ENCODE assay signal across 8 cellular contexts in the genomic region with DNA sequence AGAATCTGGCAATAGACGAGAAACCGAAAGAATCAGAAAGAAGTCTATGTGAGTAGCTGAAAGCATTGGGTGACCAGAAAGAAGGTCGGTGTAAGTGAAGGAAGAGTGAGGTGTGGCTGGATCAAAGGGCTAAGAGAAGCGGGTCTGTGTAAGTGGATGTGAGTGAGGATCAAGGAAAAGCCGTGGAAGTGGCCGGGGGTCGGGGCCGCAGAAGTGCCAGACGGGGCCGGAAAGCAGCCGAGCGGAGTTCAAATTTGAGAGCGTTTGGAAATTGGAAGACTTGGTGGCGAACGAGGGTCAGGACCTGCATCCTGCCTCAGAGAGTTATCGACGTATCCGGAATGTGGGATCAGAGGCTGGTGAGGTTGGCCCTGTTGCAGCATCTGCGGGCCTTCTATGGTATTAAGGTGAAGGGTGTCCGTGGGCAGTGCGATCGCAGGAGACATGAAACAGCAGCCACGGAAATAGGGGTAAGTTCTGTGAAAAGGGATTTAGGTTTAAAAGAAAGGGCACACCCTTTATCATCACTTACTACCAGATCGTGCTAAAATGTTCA. TPM values are rescaled to one million over a fixed set of nuclear protein-coding genes. Genes with fewer than 3 reads are reported as not detected.
DNase-seq lines count a peak whose midpoint lies in the region; ATAC-seq and TF ChIP-seq lines count a peak whose summit lies in the region.
"Not testable (repeated sequence)": the region's sequence is repeated elsewhere in the genome, so short reads cannot be mapped to it uniquely, and the experiment has no call there.

No MANE protein-coding gene starts in this region.

- not testable (repeated sequence) for H3K9me2 ChIP-seq in OCI-LY1 (ENCODE audit: low read depth, low read length)

- intact Hi-C loops in CD14-positive monocyte (cut with micrococcal nuclease); spleen (cut with DNase I; ENCODE audit: low total_unique reads): not testable (repeated sequence)
- intact Hi-C loops in activated naive CD4-positive, alpha-beta T cell treated with anti-CD3 and anti-CD28 coated beads for 36 hours (cut with micrococcal nuclease), result loop anchor here (10.0 kb wide), 1 partner anchor 1489 kb away; the partner anchor contains the start of genes EMC7 and PGBD4

- not testable (repeated sequence) for TF ChIP-seq CTCF in CD14-positive monocyte (IDR thresholded peaks at IDR 0.05); OCI-LY1 (IDR thresholded peaks at IDR 0.05; ENCODE audit: low read length); spleen (IDR thresholded peaks at IDR 0.05 in 8 of 11, conservative IDR thresholded peaks at IDR 0.05 in 3 of 11)

- H3K4me2 ChIP-seq in OCI-LY1 (ENCODE audit: low read length), result peak overlapping the region; percentile 80
- H3K4me2 ChIP-seq in mesendoderm (ENCODE audit: low read length), result not testable (repeated sequence)

- H3K9ac ChIP-seq in OCI-LY1 (ENCODE audit: low read length), result peak overlapping the region; percentile 99
- H3K9ac ChIP-seq in mesendoderm (ENCODE audit: low read length), result peak overlapping the region; percentile 74

- H3K79me1 ChIP-seq in mesendoderm (ENCODE audit: low read length), result not testable (repeated sequence)

- H3K56ac ChIP-seq in mesendoderm (ENCODE audit: low read length), result peak overlapping the region; percentile 90

- H3K27ac ChIP-seq in OCI-LY1 (ENCODE audit: low read depth, low read length, poor library complexity, severe bottlenecking), result peak overlapping the region; percentile 76
- H3K27ac ChIP-seq in mesendoderm (ENCODE audit: low read depth, low read length), result not testable (repeated sequence)
- peak overlapping the region in 5 of 8 donors; percentile 20 to 91 (median 87) for H3K27ac ChIP-seq in spleen

- ATAC-seq in GM19351 (IDR thresholded peaks at IDR 0.05; ENCODE audit: unreplicated experiment) (peak; percentile 5), HG03025 (IDR thresholded peaks at IDR 0.05; ENCODE audit: low FRiP score, unreplicated experiment) (peak; percentile 7), esophagus mucosa (peak; percentile 26)

- H2AK5ac ChIP-seq in mesendoderm (ENCODE audit: low read length), result not testable (repeated sequence)

- DNase-seq in CD14-positive monocyte (ENCODE audit: low spot score); spleen: not testable (repeated sequence)
- peak; percentile 24 for DNase-seq in activated naive CD4-positive, alpha-beta T cell treated with anti-CD3 and anti-CD28 coated beads for 36 hours
- DNase-seq in mesendoderm, result peak; percentile 23

- H3K79me2 ChIP-seq in OCI-LY1 (ENCODE audit: insufficient read depth, low read length) (peaks cover 45% of the 10 kb centered on the region), mesendoderm (ENCODE audit: control insufficient read depth, insufficient read depth, low read length) (peaks cover 19% of the 10 kb centered on the region)

- H2BK5ac ChIP-seq in mesendoderm (ENCODE audit: low read length), result not testable (repeated sequence)

- H4K20me1 ChIP-seq in OCI-LY1 (ENCODE audit: insufficient read depth, low read length), result not testable (repeated sequence)

- H3K4me1 Mint-ChIP-seq in CD14-positive monocyte, result peaks cover 16% of the 10 kb centered on the region
- peaks cover 12% of the 10 kb centered on the region for H3K4me1 Mint-ChIP-seq in activated naive CD4-positive, alpha-beta T cell treated with anti-CD3 and anti-CD28 coated beads for 36 hours (ENCODE audit: low read depth)

- H3K18ac ChIP-seq in mesendoderm (ENCODE audit: low read length), result not testable (repeated sequence)

- H3K9me3 ChIP-seq in OCI-LY1 (ENCODE audit: low read length); spleen: not testable (repeated sequence)

- not testable (repeated sequence) for H3F3A ChIP-seq in OCI-LY1 (ENCODE audit: insufficient read depth, low read length)

- H4K8ac ChIP-seq in mesendoderm (ENCODE audit: low read depth, low read length), result not testable (repeated sequence)

- not testable (repeated sequence) for H3K27me3 Mint-ChIP-seq in CD14-positive monocyte (ENCODE audit: low read depth in 3 of 3); activated naive CD4-positive, alpha-beta T cell treated with anti-CD3 and anti-CD28 coated beads for 36 hours (ENCODE audit: low read depth)

- H3K9me3 Mint-ChIP-seq in CD14-positive monocyte; activated naive CD4-positive, alpha-beta T cell treated with anti-CD3 and anti-CD28 coated beads for 36 hours: not testable (repeated sequence)

- not testable (repeated sequence) for H2BK15ac ChIP-seq in mesendoderm (replicated peaks; ENCODE audit: low read depth)

- H4K5ac ChIP-seq in mesendoderm (ENCODE audit: low read length), result not testable (repeated sequence)

- H3K36me3 ChIP-seq in OCI-LY1 (ENCODE audit: insufficient read depth, low read length); mesendoderm (ENCODE audit: control insufficient read depth, insufficient read depth, low read length); spleen: not testable (repeated sequence)

- no CpG with 5 or more reads among the region's 24 CpGs for WGBS in mesendoderm (ENCODE audit: extremely low coverage, insufficient coverage, low lambda C conversion rate)
- WGBS in spleen, 5 donors, result 0 to 1% (median 0%) methylated on average over 14 to 24 of the region's 24 CpGs

- CTCF ChIA-PET in activated naive CD4-positive, alpha-beta T cell treated with anti-CD3 and anti-CD28 coated beads for 36 hours (lab: Charles Lee), result not testable (repeated sequence)

- TF ChIP-seq POLR2A in spleen (IDR thresholded peaks at IDR 0.05), result not testable (repeated sequence)

- peak overlapping the region; percentile 82 to 96 (median 90) for H3K27ac Mint-ChIP-seq in CD14-positive monocyte
- H3K27ac Mint-ChIP-seq in activated naive CD4-positive, alpha-beta T cell treated with anti-CD3 and anti-CD28 coated beads for 36 hours, result peak overlapping the region; percentile 98

- not testable (repeated sequence) for H2AFZ ChIP-seq in OCI-LY1 (ENCODE audit: low read length)

- H2BK120ac ChIP-seq in mesendoderm (ENCODE audit: low read depth, low read length), result not testable (repeated sequence)

- not testable (repeated sequence) for H3K23ac ChIP-seq in mesendoderm (ENCODE audit: low read length)

- H3K4me1 ChIP-seq in OCI-LY1 (ENCODE audit: insufficient read depth, low read length, severe bottlenecking) (peaks cover 20% of the 10 kb centered on the region), spleen (peaks cover 0 to 31% (median 7%) of the 10 kb centered on the region in 6 donors)
- not testable (repeated sequence) for H3K4me1 ChIP-seq in mesendoderm (ENCODE audit: control insufficient read depth, low read depth, low read length)

- H3K4me3 Mint-ChIP-seq in CD14-positive monocyte, result peak overlapping the region; percentile 100
- H3K4me3 Mint-ChIP-seq in activated naive CD4-positive, alpha-beta T cell treated with anti-CD3 and anti-CD28 coated beads for 36 hours, result peak overlapping the region; percentile 99

- H3K4me3 ChIP-seq in OCI-LY1 (ENCODE audit: low read depth, low read length, poor library complexity, severe bottlenecking) (peak overlapping the region; percentile 93), mesendoderm (ENCODE audit: low read length) (peak overlapping the region; percentile 45), spleen (peak overlapping the region; percentile 41 to 74 (median 58))

- not testable (repeated sequence) for H3K36me3 Mint-ChIP-seq in CD14-positive monocyte
- peaks cover 20% of the 10 kb centered on the region for H3K36me3 Mint-ChIP-seq in activated naive CD4-positive, alpha-beta T cell treated with anti-CD3 and anti-CD28 coated beads for 36 hours (ENCODE audit: low read depth)

- H3K4ac ChIP-seq in mesendoderm (ENCODE audit: low read depth, low read length), result peak overlapping the region; percentile 77

- not testable (repeated sequence) for H3K27me3 ChIP-seq in OCI-LY1 (ENCODE audit: insufficient read depth, low read length); mesendoderm (ENCODE audit: insufficient read depth, low read length, poor library complexity); spleen (replicated peaks in 1 of 7)

RNA-seq across cellular contexts. Expression of gene ARHGAP11A, which starts 0.6 kb away (rescaled TPM):
- 1 to 10 TPM; 1.4 to 1.6 TPM for polyA plus RNA-seq in CD14-positive monocyte
- 100 to 1,000 TPM; 131 to 134 TPM for total RNA-seq in activated naive CD4-positive, alpha-beta T cell treated with anti-CD3 and anti-CD28 coated beads for 36 hours
- 19.1 TPM for total RNA-seq in esophagus mucosa
- 43.3 TPM for polyA plus RNA-seq in mesendoderm (2013, experiment 1 of 2)
- 42.7 TPM for polyA plus RNA-seq in mesendoderm (2013, experiment 2 of 2)
- total RNA-seq in spleen, result 1 to 10 TPM; 3.6 to 9.5 (median 7.3) TPM
- 1 to 10 TPM; 1.1 to 2.9 (median 1.9) TPM for polyA plus RNA-seq in spleen

RNA-seq across cellular contexts. Expression of gene GOLGA8N, which starts 22.7 kb away (rescaled TPM):
- under 1 TPM; 0.04 to 0.66 TPM for polyA plus RNA-seq in CD14-positive monocyte
- total RNA-seq in activated naive CD4-positive, alpha-beta T cell treated with anti-CD3 and anti-CD28 coated beads for 36 hours, result 1 to 10 TPM; 1.4 to 2.2 TPM
- 3.7 TPM for total RNA-seq in esophagus mucosa
- polyA plus RNA-seq in mesendoderm (2013, experiment 1 of 2), result 0.25 TPM
- 0.20 TPM for polyA plus RNA-seq in mesendoderm (2013, experiment 2 of 2)
- 10 to 100 TPM; 10.3 to 25.8 (median 14.0) TPM for total RNA-seq in spleen
- 10 to 100 TPM in 1 of 3 donors, 1 to 10 TPM in 2; 3.7 to 13.4 (median 6.8) TPM for polyA plus RNA-seq in spleen

RNA-seq across cellular contexts. Expression of gene SCG5, which starts 25.6 kb away (rescaled TPM):
- polyA plus RNA-seq in CD14-positive monocyte (not detected), spleen (1 to 10 TPM in 2 of 3 donors, under 1 TPM in 1; 0.74 to 2.4 (median 1.2) TPM)
- total RNA-seq in activated naive CD4-positive, alpha-beta T cell treated with anti-CD3 and anti-CD28 coated beads for 36 hours, result under 1 TPM; 0.57 to 0.94 TPM
- total RNA-seq in esophagus mucosa (0.80 TPM), spleen (1 to 10 TPM in 1 of 7 donors, under 1 TPM in 1, not detected in 5; 0.54 to 1.2 TPM)
- 3.4 TPM for polyA plus RNA-seq in mesendoderm (2013, experiment 1 of 2)
- polyA plus RNA-seq in mesendoderm (2013, experiment 2 of 2), result 3.7 TPM
